ENCODE assay signal across 17 cellular contexts in genomic region chr3:149519912-149520311, GRCh38.
A peak's percentile ranks its signal among the peaks of the same experiment; 100 is the strongest.
DNase-seq lines count a peak whose midpoint lies in the region; TF ChIP-seq lines count a peak whose summit lies in the region.
"Had no signal": no experiment of that assay in that cellular context is flagged by ENCODE, and none has a peak within 500 bp of the region (broad histone marks: within the 10 kb centered on the region; RNA-seq: fewer than 3 reads in every experiment).

No MANE protein-coding gene starts in this region.

- no peaks in the 10 kb centered on the region for H4K20me1 ChIP-seq in OCI-LY3 (ENCODE audit: insufficient read depth, low read length)
- H4K20me1 ChIP-seq: BLaER1 had no signal

- no peak overlapping the region for H3K4me2 ChIP-seq in OCI-LY3 (ENCODE audit: low read length)
- H3K4me2 ChIP-seq: BLaER1 had no signal

- H3K4me3 ChIP-seq in AG10803 (ENCODE audit: low read length) = no peak overlapping the region
- H3K4me3 ChIP-seq in OCI-LY3 (ENCODE audit: low read length) = no peak overlapping the region
- no peak overlapping the region for H3K4me3 ChIP-seq in effector memory CD4-positive, alpha-beta T cell (ENCODE audit: insufficient read depth, low read depth, low read length, poor library complexity, severe bottlenecking)
- H3K4me3 ChIP-seq: BLaER1 had no signal

- H2AFZ ChIP-seq in OCI-LY3 (ENCODE audit: low read depth, low read length) = peak overlapping the region; percentile 28; the same call in 1 of the 2 replicates

- no peaks in the 10 kb centered on the region for H3K79me2 ChIP-seq in OCI-LY3 (ENCODE audit: low read length)

- no peak overlapping the region for H3K27ac ChIP-seq in OCI-LY3 (ENCODE audit: low read length)
- no peak overlapping the region for H3K27ac ChIP-seq in effector memory CD4-positive, alpha-beta T cell (ENCODE audit: insufficient read depth, low read length, poor library complexity, severe bottlenecking)
- H3K27ac ChIP-seq: BLaER1, HL-60 had no signal

- H3K27me3 ChIP-seq in OCI-LY3 (ENCODE audit: low read depth, low read length) = no peaks in the 10 kb centered on the region
- no peaks in the 10 kb centered on the region for H3K27me3 ChIP-seq in effector memory CD4-positive, alpha-beta T cell (replicated peaks; ENCODE audit: control insufficient read depth, insufficient read depth, low read length, poor library complexity, severe bottlenecking)
- H3K27me3 ChIP-seq: BLaER1 had no signal

- DNase-seq in AG10803 (ENCODE audit: low read depth) (peak; percentile 48), amniotic epithelial cell (ENCODE audit: low read depth) (peak; percentile 45), Kasumi-1 (lab: John Stamatoyannopoulos, UW) (no peak), germinal center (ENCODE audit: low spot score) (no peak), NCI-H128 (lab: John Stamatoyannopoulos, UW; ENCODE audit: unreplicated experiment) (no peak)
- DNase-seq in effector memory CD4-positive, alpha-beta T cell = no peak
- DNase-seq: 8988T; CD4-positive, alpha-beta memory T cell; DMS153; DMS79; GDM1; GOT3; H7; HFFc6 had no signal

- H3K9ac ChIP-seq in OCI-LY3 (ENCODE audit: low read length) = no peak overlapping the region
- H3K9ac ChIP-seq: BLaER1 had no signal

- H3K9me3 ChIP-seq in OCI-LY3 (ENCODE audit: insufficient read depth, low read length) = no peaks in the 10 kb centered on the region
- H3K9me3 ChIP-seq in effector memory CD4-positive, alpha-beta T cell (ENCODE audit: control insufficient read depth, low read length) = no peaks in the 10 kb centered on the region
- H3K9me3 ChIP-seq: BLaER1 had no signal

- no peaks in the 10 kb centered on the region for H3K36me3 ChIP-seq in OCI-LY3 (replicated peaks; ENCODE audit: low read depth, low read length)
- H3K36me3 ChIP-seq in effector memory CD4-positive, alpha-beta T cell (ENCODE audit: control insufficient read depth, insufficient read depth, low read length) = no peaks in the 10 kb centered on the region
- H3K36me3 ChIP-seq: BLaER1 had no signal

- TF ChIP-seq CTCF in AG10803 (conservative IDR thresholded peaks at IDR 0.05; ENCODE audit: low read length) = no peak
- no peak for TF ChIP-seq CTCF in OCI-LY3 (IDR thresholded peaks at IDR 0.05; ENCODE audit: low read depth, low read length)

- H3K4me1 ChIP-seq in OCI-LY3 (ENCODE audit: low read length) = no peaks in the 10 kb centered on the region
- no peaks in the 10 kb centered on the region for H3K4me1 ChIP-seq in effector memory CD4-positive, alpha-beta T cell (ENCODE audit: control insufficient read depth, insufficient read depth, low read length, poor library complexity, severe bottlenecking)
- H3K4me1 ChIP-seq: BLaER1 had no signal

Comparison
In these comparisons a context has a peak if more than half of its experiments do, and no peak if none do; other contexts are left out.
1. DNase-seq: peak in AG10803 (single experiment) and amniotic epithelial cell (single experiment); none in Kasumi-1 (0 of 2), germinal center (single experiment), NCI-H128 (single experiment) and effector memory CD4-positive, alpha-beta T cell (0 of 3).